Comparison of ENCODE assay signal across 29 cellular contexts in the genomic region with DNA sequence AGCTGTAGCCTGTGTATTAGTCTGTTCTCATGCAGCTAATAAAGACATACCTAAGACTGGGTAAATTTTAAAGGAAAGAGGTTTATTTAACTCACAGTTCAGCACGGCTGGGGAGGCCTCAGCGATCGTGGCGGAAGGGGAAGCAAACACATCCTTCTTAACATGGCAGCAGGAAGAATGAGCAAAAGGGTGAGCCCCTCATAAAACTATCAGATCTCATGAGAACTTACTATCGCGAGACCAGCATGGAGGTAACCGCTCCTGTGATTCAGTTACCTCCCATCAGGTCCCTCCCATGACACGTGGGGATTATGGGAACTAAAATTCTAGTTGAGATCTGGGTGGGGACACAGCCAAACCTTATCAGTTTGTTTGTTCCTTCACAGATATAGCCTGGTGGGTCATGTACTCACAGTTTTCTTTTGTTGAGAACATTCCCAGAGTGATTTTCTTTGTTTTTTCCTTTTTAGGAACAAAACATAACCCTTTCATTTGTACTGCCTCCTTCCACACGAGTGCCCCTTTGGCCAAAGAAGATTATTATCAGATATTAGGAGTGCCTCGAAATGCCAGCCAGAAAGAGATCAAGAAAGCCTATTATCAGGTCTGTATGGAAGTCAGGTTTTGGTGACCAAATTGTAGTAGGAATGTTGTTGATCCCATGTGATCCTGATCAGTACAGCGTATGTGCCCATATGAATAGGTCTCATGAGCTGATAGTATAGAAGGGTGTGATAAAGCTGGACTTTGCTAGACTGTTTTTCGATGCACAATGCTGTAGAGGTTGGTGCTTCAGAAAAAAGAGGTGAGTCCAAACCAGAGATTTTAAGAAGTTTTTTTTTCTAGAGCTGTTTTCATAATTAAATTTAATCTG. TPM values are rescaled to one million over a fixed set of nuclear protein-coding genes. Genes with fewer than 3 reads are reported as not detected.
DNase-seq lines count a peak whose midpoint lies in the region; ATAC-seq, FAIRE-seq and TF ChIP-seq lines count a peak whose summit lies in the region.
"Had no signal": no experiment of that assay in that cellular context is flagged by ENCODE, and none has a peak within 500 bp of the region (broad histone marks: within the 10 kb centered on the region; RNA-seq: fewer than 3 reads in every experiment).

No MANE protein-coding gene starts in this region.

- H3K27ac ChIP-seq in K562 (ENCODE audit: extremely low read depth, low read depth, low read length), result peak overlapping the region; percentile 87
- H3K27ac ChIP-seq in effector memory CD4-positive, alpha-beta T cell (ENCODE audit: insufficient read depth, low read length, poor library complexity, severe bottlenecking), result no peak overlapping the region
- H3K27ac ChIP-seq: 22Rv1, body of pancreas, esophagus muscularis mucosa, gastrocnemius medialis, parathyroid adenoma, tibial nerve had no signal

- TF ChIP-seq EP300 in K562 (IDR thresholded peaks at IDR 0.05; ENCODE audit: low read length), result peak; percentile 29; the same call in 1 of the 2 replicates

- H3K4me1 Mint-ChIP-seq in T-helper 2 cell treated with Interferon-gamma antibody and Interleukin-4, amounts not matched to agents 5 μg/mL and 100 μg/mL, for 36 hours (ENCODE audit: low read depth), result peaks cover 2% of the 10 kb centered on the region
- H3K4me1 Mint-ChIP-seq in neural crest cell, result no peaks in the 10 kb centered on the region

- intact Hi-C loops in K562 (cut with micrococcal nuclease), result no loop called here

- H3K9me1 ChIP-seq in K562 (ENCODE audit: control insufficient read depth, insufficient read depth, low read length), result no peaks in the 10 kb centered on the region

- peak overlapping the region; percentile 76 for H2AFZ ChIP-seq in K562 (ENCODE audit: low read depth, low read length)
- H2AFZ ChIP-seq: parathyroid adenoma had no signal

- H3K9ac ChIP-seq in K562 (ENCODE audit: insufficient read depth in 1 of 2, low read depth in 2 of 2, low read length in 2 of 2), result peak overlapping the region; percentile 40 to 74; a peak in 3 of 4 replicates
- H3K9ac ChIP-seq: parathyroid adenoma had no signal

- H3K4me3 ChIP-seq in K562, result peak overlapping the region; percentile 45
- no peak overlapping the region for H3K4me3 ChIP-seq in effector memory CD4-positive, alpha-beta T cell (ENCODE audit: insufficient read depth, low read depth, low read length, poor library complexity, severe bottlenecking)
- H3K4me3 ChIP-seq: body of pancreas, esophagus muscularis mucosa, gastrocnemius medialis, MG63, tibial nerve had no signal

- TF ChIP-seq CTCF in K562 (IDR thresholded peaks at IDR 0.05 in 2 of 3, conservative IDR thresholded peaks at IDR 0.05 in 1 of 3; ENCODE audit: insufficient read depth in 2 of 3, low read depth in 1 of 3, low read length in 3 of 3) (no peak; a peak in 1 of 6 replicates), neural crest cell (conservative IDR thresholded peaks at IDR 0.05) (no peak)

- WGBS in K562 (ENCODE audit: insufficient coverage, low coverage, missing lambda C conversion rate), result 8% methylated on average over 12 of the region's 12 CpGs

- ATAC-seq in K562 (peak; percentile 95), GM21619 (IDR thresholded peaks at IDR 0.05; ENCODE audit: unreplicated experiment) (no peak)
- ATAC-seq: activated CD4-positive, alpha-beta T cell treated with anti-CD3 and anti-CD28 coated beads for 36 hours; body of pancreas; gastrocnemius medialis; HCT116; left ventricle myocardium superior; natural killer cell treated with Interleukin-12 subunit alpha and Interleukin-12 subunit beta and Interleukin-15 and Interleukin-18, amount 100 ng/mL, for 72 hours had no signal

- no peaks in the 10 kb centered on the region for H4K20me1 ChIP-seq in K562 (replicated peaks; ENCODE audit: control insufficient read depth, insufficient read depth, low read length)

- no peaks in the 10 kb centered on the region for H3K27me3 Mint-ChIP-seq in T-helper 2 cell treated with Interferon-gamma antibody and Interleukin-4, amounts not matched to agents 5 μg/mL and 100 μg/mL, for 36 hours (ENCODE audit: low read depth)
- H3K27me3 Mint-ChIP-seq in neural crest cell (ENCODE audit: low read depth), result no peaks in the 10 kb centered on the region
- H3K27me3 Mint-ChIP-seq: activated CD4-positive, alpha-beta T cell treated with anti-CD3 and anti-CD28 coated beads for 36 hours; natural killer cell treated with Interleukin-12 subunit alpha and Interleukin-12 subunit beta and Interleukin-15 and Interleukin-18, amount 100 ng/mL, for 72 hours had no signal

- no peak for DNase-seq in T-helper 2 cell treated with Interferon-gamma antibody and Interleukin-4, amounts not matched to agents 5 μg/mL and 100 μg/mL, for 36 hours (ENCODE audit: low spot score)
- DNase-seq in T-helper 2 cell (no peak), HUDEP-2 (lab: John Stamatoyannopoulos, UW; ENCODE audit: unreplicated experiment in 76 of 76) (peak in 74 of 76 experiments; percentile 6 to 95 (median 82)), K562 (ENCODE audit: extremely low read depth in 1 of 4, low spot score in 3 of 4) (peak; percentile 53 to 95 (median 63)), neural crest cell (ENCODE audit: low read depth, low spot score) (no peak), NCI-H1930 (lab: John Stamatoyannopoulos, UW) (no peak)
- no peak for DNase-seq in effector memory CD4-positive, alpha-beta T cell
- DNase-seq: activated CD4-positive, alpha-beta T cell treated with anti-CD3 and anti-CD28 coated beads for 36 hours; body of pancreas; effector CD8-positive, alpha-beta T cell; gastrocnemius medialis; hypothalamus; left ventricle myocardium superior; MG63; midbrain; NCI-H1417; NCI-H446; right cardiac atrium; stimulated activated CD4-positive, alpha-beta T cell treated with anti-CD3 and anti-CD28 coated beads, Interleukin-4, amount 100 ng/mL, for 4 hours; stimulated activated naive CD4-positive, alpha-beta T cell treated with Interleukin-2 at 50 U/mL for 16 hours had no signal

- H3K36me3 Mint-ChIP-seq in T-helper 2 cell treated with Interferon-gamma antibody and Interleukin-4, amounts not matched to agents 5 μg/mL and 100 μg/mL, for 36 hours (ENCODE audit: low read depth), result peaks cover 46% of the 10 kb centered on the region
- peaks cover 6% of the 10 kb centered on the region for H3K36me3 Mint-ChIP-seq in neural crest cell (ENCODE audit: low read depth)

- TF ChIP-seq POLR2A in K562 (conservative IDR thresholded peaks at IDR 0.05), result peak; percentile 88

- TF ChIP-seq RAD21 in K562 (CRISPR knock-in tag; conservative IDR thresholded peaks at IDR 0.05 in 1 of 2, IDR thresholded peaks at IDR 0.05 in 1 of 2), result no peak

- in situ Hi-C loops in K562 (cut with MboI), result no loop called here

- peak overlapping the region; percentile 8 for H3K27ac Mint-ChIP-seq in T-helper 2 cell treated with Interferon-gamma antibody and Interleukin-4, amounts not matched to agents 5 μg/mL and 100 μg/mL, for 36 hours
- peak overlapping the region; percentile 63 for H3K27ac Mint-ChIP-seq in neural crest cell (ENCODE audit: unreplicated experiment)
- H3K27ac Mint-ChIP-seq: activated CD4-positive, alpha-beta T cell treated with anti-CD3 and anti-CD28 coated beads for 36 hours had no signal

- peak overlapping the region; percentile 82 for H3K4me2 ChIP-seq in K562 (ENCODE audit: insufficient read depth, low read length)

- peaks cover 63% of the 10 kb centered on the region for H3K79me2 ChIP-seq in K562 (ENCODE audit: control insufficient read depth, insufficient read depth, low read length)

- CTCF ChIA-PET in K562 (lab: Yijun Ruan, JAX; ENCODE audit: low intra/inter-chr PET ratio), result no interaction called here

- H3K4me3 Mint-ChIP-seq in T-helper 2 cell treated with Interferon-gamma antibody and Interleukin-4, amounts not matched to agents 5 μg/mL and 100 μg/mL, for 36 hours, result no peak overlapping the region
- H3K4me3 Mint-ChIP-seq in neural crest cell, result no peak overlapping the region
- H3K4me3 Mint-ChIP-seq: activated CD4-positive, alpha-beta T cell treated with anti-CD3 and anti-CD28 coated beads for 36 hours; natural killer cell treated with Interleukin-12 subunit alpha and Interleukin-12 subunit beta and Interleukin-15 and Interleukin-18, amount 100 ng/mL, for 72 hours had no signal

- peak; percentile 99 for FAIRE-seq in K562 (lab: Jason Lieb, UNC)
- FAIRE-seq: GM19239, TTC549 had no signal

- no peaks in the 10 kb centered on the region for H3K27me3 ChIP-seq in K562 (ENCODE audit: control insufficient read depth in 2 of 2, insufficient read depth in 2 of 2, low read length in 2 of 2)
- H3K27me3 ChIP-seq in effector memory CD4-positive, alpha-beta T cell (replicated peaks; ENCODE audit: control insufficient read depth, insufficient read depth, low read length, poor library complexity, severe bottlenecking), result no peaks in the 10 kb centered on the region
- H3K27me3 ChIP-seq: body of pancreas, esophagus muscularis mucosa, gastrocnemius medialis, MG63, tibial nerve had no signal

- peaks cover 13 to 23% of the 10 kb centered on the region in 2 experiments; a peak in 4 of 5 replicates for H3K4me1 ChIP-seq in K562 (replicated peaks in 1 of 2; ENCODE audit: control insufficient read depth in 2 of 2, insufficient read depth in 2 of 2, low read length in 2 of 2)
- no peaks in the 10 kb centered on the region for H3K4me1 ChIP-seq in effector memory CD4-positive, alpha-beta T cell (ENCODE audit: control insufficient read depth, insufficient read depth, low read length, poor library complexity, severe bottlenecking)
- H3K4me1 ChIP-seq: body of pancreas, esophagus muscularis mucosa, gastrocnemius medialis, tibial nerve had no signal

- no TSS peak for BruUV-seq in K562 (replicated peaks; lab: Mats Ljungman, UMichigan)

- no peaks in the 10 kb centered on the region for H3K9me3 Mint-ChIP-seq in T-helper 2 cell treated with Interferon-gamma antibody and Interleukin-4, amounts not matched to agents 5 μg/mL and 100 μg/mL, for 36 hours
- H3K9me3 Mint-ChIP-seq in neural crest cell, result no peaks in the 10 kb centered on the region
- H3K9me3 Mint-ChIP-seq: natural killer cell treated with Interleukin-12 subunit alpha and Interleukin-12 subunit beta and Interleukin-15 and Interleukin-18, amount 100 ng/mL, for 72 hours had no signal

- no peaks in the 10 kb centered on the region for H3K9me3 ChIP-seq in K562 (replicated peaks; ENCODE audit: control insufficient read depth, insufficient read depth, low read depth, low read length)
- H3K9me3 ChIP-seq in effector memory CD4-positive, alpha-beta T cell (ENCODE audit: control insufficient read depth, low read length), result no peaks in the 10 kb centered on the region
- H3K9me3 ChIP-seq: body of pancreas, esophagus muscularis mucosa, gastrocnemius medialis, MG63, tibial nerve had no signal

- POLR2A ChIA-PET in K562 (lab: Yijun Ruan, JAX), result interaction anchor here (0.9 to 1.7 kb wide), 6 partner anchors 10 to 182 kb away, joined by 3 to 5 read pairs (median 4); a partner anchor contains a TSS

- H3K36me3 ChIP-seq in K562 (ENCODE audit: control insufficient read depth, insufficient read depth, low read length), result peaks cover 78% of the 10 kb centered on the region
- peaks cover 59% of the 10 kb centered on the region for H3K36me3 ChIP-seq in effector memory CD4-positive, alpha-beta T cell (ENCODE audit: control insufficient read depth, insufficient read depth, low read length)

RNA-seq across cellular contexts. Expression of a gene that starts 8.5 kb away (rescaled TPM):
- 136 and 226 TPM in 2 replicates for total RNA-seq in K562 (2011; cell fraction: chromatin; rRNA removed; ENCODE audit: low replicate concordance)
- total RNA-seq in K562 (2011; cell fraction: nucleolus; rRNA removed), result 126 and 149 TPM in 2 replicates
- 142 and 159 TPM in 2 replicates for total RNA-seq in K562 (2011; cell fraction: nucleoplasm; rRNA removed)
- total RNA-seq in K562 (2014; rRNA removed), result 105 and 143 TPM in 2 replicates
- total RNA-seq in K562 (2014; rRNA removed; fragmentation: Illumina TruSeq; extraction: Trizol), result 59.6 and 64.7 TPM in 2 replicates
- 77.0 and 78.4 TPM in 2 replicates for total RNA-seq in K562 (2015; rRNA removed; fragmentation: Illumina TruSeq; extraction: Trizol)
- total RNA-seq in K562 (2021), result 86.1 and 86.6 TPM in 2 replicates
- polyA plus RNA-seq in K562 (2011; rRNA removed), result 67.0 and 79.0 TPM in 2 replicates
- 67.8 and 77.0 TPM in 2 replicates for polyA plus RNA-seq in K562 (2011; cell fraction: cytosol; rRNA removed)
- 144 and 165 TPM in 2 replicates for polyA plus RNA-seq in K562 (2011; cell fraction: nucleus; rRNA removed)
- 62.5 and 74.7 TPM in 2 replicates for polyA plus RNA-seq in K562 (2012)
- polyA plus RNA-seq in K562 (2014; fragmentation: Illumina TruSeq; extraction: Trizol), result 80.0 and 88.3 TPM in 2 replicates
- polyA plus RNA-seq in K562 (2014; fragmentation: Nextera tagmentation; extraction: Ambion mirVana), result 10 to 100 TPM in 1 of 2 experiments, 1 to 10 TPM in 1; 8.1 to 14.1 TPM
- 91.2 and 121 TPM in 2 replicates for polyA plus RNA-seq in K562 (2014; rRNA removed)
- polyA minus RNA-seq in K562 (2011; rRNA and poly(A)+ RNA removed), result 40.6 and 53.4 TPM in 2 replicates
- 33.4 and 38.2 TPM in 2 replicates for polyA minus RNA-seq in K562 (2011; cell fraction: cytosol; rRNA and poly(A)+ RNA removed)
- polyA minus RNA-seq in K562 (2011; cell fraction: nucleus; rRNA and poly(A)+ RNA removed), result 41.6 and 64.8 TPM in 2 replicates
- 45.1 and 55.2 TPM in 2 replicates for total RNA-seq in neural crest cell

RNA-seq across cellular contexts. Expression of a gene that starts 17.8 kb away (rescaled TPM):
- total RNA-seq in K562 (2011; cell fraction: chromatin; rRNA removed; ENCODE audit: low replicate concordance), result 91.2 and 301 TPM in 2 replicates
- 159 and 160 TPM in 2 replicates for total RNA-seq in K562 (2011; cell fraction: nucleolus; rRNA removed)
- total RNA-seq in K562 (2011; cell fraction: nucleoplasm; rRNA removed), result 112 and 116 TPM in 2 replicates
- total RNA-seq in K562 (2014; rRNA removed) (30.5 and 37.8 TPM in 2 replicates), K562 (2014; rRNA removed; fragmentation: Illumina TruSeq; extraction: Trizol) (6.9 and 8.5 TPM in 2 replicates), K562 (2015; rRNA removed; fragmentation: Illumina TruSeq; extraction: Trizol) (18.7 and 21.0 TPM in 2 replicates), K562 (2021) (67.0 and 77.2 TPM in 2 replicates), neural crest cell (43.2 and 45.4 TPM in 2 replicates)
- polyA plus RNA-seq in K562 (2011; rRNA removed) (15.4 and 35.9 TPM in 2 replicates), K562 (2014; fragmentation: Illumina TruSeq; extraction: Trizol) (21.6 and 29.6 TPM in 2 replicates), K562 (2014; fragmentation: Nextera tagmentation; extraction: Ambion mirVana) (under 1 TPM; 0.45 to 0.51 TPM), K562 (2014; rRNA removed) (54.1 and 63.1 TPM in 2 replicates)
- polyA plus RNA-seq in K562 (2011; cell fraction: cytosol; rRNA removed), result 17.5 and 26.3 TPM in 2 replicates
- polyA plus RNA-seq in K562 (2011; cell fraction: nucleus; rRNA removed), result 184 and 367 TPM in 2 replicates
- 31.1 and 80.3 TPM in 2 replicates for polyA plus RNA-seq in K562 (2012)
- polyA minus RNA-seq in K562 (2011; rRNA and poly(A)+ RNA removed), result 11.1 and 17.7 TPM in 2 replicates
- polyA minus RNA-seq in K562 (2011; cell fraction: cytosol; rRNA and poly(A)+ RNA removed), result 33.7 and 44.1 TPM in 2 replicates
- polyA minus RNA-seq in K562 (2011; cell fraction: nucleus; rRNA and poly(A)+ RNA removed), result 52.4 and 63.5 TPM in 2 replicates

RNA-seq across cellular contexts. Expression of a gene that starts 40.3 kb away (rescaled TPM):
- 43.9 and 112 TPM in 2 replicates for total RNA-seq in K562 (2011; cell fraction: chromatin; rRNA removed; ENCODE audit: low replicate concordance)
- 97.0 and 99.2 TPM in 2 replicates for total RNA-seq in K562 (2011; cell fraction: nucleolus; rRNA removed)
- 59.2 and 66.6 TPM in 2 replicates for total RNA-seq in K562 (2011; cell fraction: nucleoplasm; rRNA removed)
- total RNA-seq in K562 (2014; rRNA removed) (111 and 116 TPM in 2 replicates), K562 (2014; rRNA removed; fragmentation: Illumina TruSeq; extraction: Trizol) (22.7 and 31.4 TPM in 2 replicates), K562 (2015; rRNA removed; fragmentation: Illumina TruSeq; extraction: Trizol) (62.5 and 66.7 TPM in 2 replicates), K562 (2021) (84.1 and 93.6 TPM in 2 replicates), neural crest cell (40.5 and 45.0 TPM in 2 replicates)
- polyA plus RNA-seq in K562 (2011; rRNA removed) (51.1 and 59.7 TPM in 2 replicates), K562 (2014; fragmentation: Illumina TruSeq; extraction: Trizol) (63.2 and 88.3 TPM in 2 replicates), K562 (2014; fragmentation: Nextera tagmentation; extraction: Ambion mirVana) (10 to 100 TPM in 1 of 2 experiments, 1 to 10 TPM in 1; 6.3 to 16.8 TPM), K562 (2014; rRNA removed) (83.9 and 90.2 TPM in 2 replicates)
- polyA plus RNA-seq in K562 (2011; cell fraction: cytosol; rRNA removed), result 105 and 154 TPM in 2 replicates
- 56.5 and 83.6 TPM in 2 replicates for polyA plus RNA-seq in K562 (2011; cell fraction: nucleus; rRNA removed)
- polyA plus RNA-seq in K562 (2012), result 64.0 and 95.8 TPM in 2 replicates
- polyA minus RNA-seq in K562 (2011; rRNA and poly(A)+ RNA removed), result 37.2 and 42.5 TPM in 2 replicates
- polyA minus RNA-seq in K562 (2011; cell fraction: cytosol; rRNA and poly(A)+ RNA removed), result 39.4 and 52.3 TPM in 2 replicates
- polyA minus RNA-seq in K562 (2011; cell fraction: nucleus; rRNA and poly(A)+ RNA removed), result 24.5 and 26.7 TPM in 2 replicates

RNA-seq across cellular contexts. Expression of a gene that starts 42.0 kb away (rescaled TPM):
- 31.3 and 64.7 TPM in 2 replicates for total RNA-seq in K562 (2011; cell fraction: chromatin; rRNA removed; ENCODE audit: low replicate concordance)
- 39.3 and 41.4 TPM in 2 replicates for total RNA-seq in K562 (2011; cell fraction: nucleolus; rRNA removed)
- total RNA-seq in K562 (2011; cell fraction: nucleoplasm; rRNA removed), result 40.9 and 52.2 TPM in 2 replicates
- total RNA-seq in K562 (2014; rRNA removed) (78.6 and 84.7 TPM in 2 replicates), K562 (2014; rRNA removed; fragmentation: Illumina TruSeq; extraction: Trizol) (43.9 and 50.4 TPM in 2 replicates), K562 (2015; rRNA removed; fragmentation: Illumina TruSeq; extraction: Trizol) (60.0 and 66.7 TPM in 2 replicates), K562 (2021) (57.4 and 63.9 TPM in 2 replicates), neural crest cell (38.1 and 39.6 TPM in 2 replicates)
- polyA plus RNA-seq in K562 (2011; rRNA removed) (55.5 and 55.8 TPM in 2 replicates), K562 (2014; fragmentation: Illumina TruSeq; extraction: Trizol) (62.8 and 71.3 TPM in 2 replicates), K562 (2014; fragmentation: Nextera tagmentation; extraction: Ambion mirVana) (10 to 100 TPM; 26.8 to 46.3 TPM), K562 (2014; rRNA removed) (87.4 and 88.1 TPM in 2 replicates)
- polyA plus RNA-seq in K562 (2011; cell fraction: cytosol; rRNA removed), result 47.4 and 72.1 TPM in 2 replicates
- 28.3 and 31.1 TPM in 2 replicates for polyA plus RNA-seq in K562 (2011; cell fraction: nucleus; rRNA removed)
- polyA plus RNA-seq in K562 (2012), result 55.2 and 61.7 TPM in 2 replicates
- 43.3 and 52.3 TPM in 2 replicates for polyA minus RNA-seq in K562 (2011; rRNA and poly(A)+ RNA removed)
- 16.7 and 17.6 TPM in 2 replicates for polyA minus RNA-seq in K562 (2011; cell fraction: cytosol; rRNA and poly(A)+ RNA removed)
- polyA minus RNA-seq in K562 (2011; cell fraction: nucleus; rRNA and poly(A)+ RNA removed), result 13.6 and 15.0 TPM in 2 replicates

Comparison
In these comparisons a context has a peak if more than half of its experiments do, and no peak if none do; other contexts are left out.
1. DNase-seq: peak in HUDEP-2 (74 of 76) and K562 (4 of 4); none in T-helper 2 cell treated with Interferon-gamma antibody and Interleukin-4, amounts not matched to agents 5 μg/mL and 100 μg/mL, for 36 hours (single experiment), T-helper 2 cell (0 of 5), neural crest cell (single experiment), NCI-H1930 (0 of 2) and effector memory CD4-positive, alpha-beta T cell (0 of 3).